In the genomic region with DNA sequence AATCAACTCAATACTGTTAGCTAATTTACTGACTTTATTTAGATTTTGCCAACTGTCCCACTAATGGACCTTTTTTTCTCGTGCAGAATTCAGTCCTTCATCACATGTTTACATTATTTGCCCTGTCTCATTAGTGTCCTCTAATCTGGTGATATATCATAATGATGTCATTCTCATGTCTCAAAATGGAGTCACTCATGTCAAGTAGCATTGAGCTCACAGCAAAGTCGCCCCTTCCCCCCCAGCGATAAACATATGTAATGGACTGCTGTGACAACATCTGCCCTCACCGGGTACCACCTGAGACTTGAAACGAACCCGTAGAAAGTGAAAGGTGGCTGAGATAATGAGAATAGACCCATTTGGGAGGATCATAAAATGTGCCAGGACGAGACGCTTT, we compare ENCODE assay signal across 25 cellular contexts.
"Had no signal": no experiment of that assay in that cellular context is flagged by ENCODE, and none has a peak within 500 bp of the region (broad histone marks: within the 10 kb centered on the region; RNA-seq: fewer than 3 reads in every experiment).

No MANE protein-coding gene starts in this region.

- H3K4me3 ChIP-seq: esophagus squamous epithelium, mucosa of descending colon, pancreas, skin epidermis, spleen, thoracic aorta, tibial nerve, upper lobe of right lung, uterus had no signal

- H3K27me3 ChIP-seq: esophagus squamous epithelium, neutrophil, pancreas, spleen, tibial nerve, upper lobe of right lung, uterus had no signal

- H3K36me3 ChIP-seq: pancreas, thoracic aorta, uterus had no signal

- H3K4me3 Mint-ChIP-seq: effector memory CD8-positive, alpha-beta T cell; mesothelial cell of epicardium; naive B cell; natural killer cell treated with Interleukin-12 subunit alpha and Interleukin-12 subunit beta and Interleukin-15 and Interleukin-18, amount 100 ng/mL, for 72 hours; neural crest cell; stimulated activated memory B cell treated with anti-CD40 and anti-IgM and Interleukin-4, amounts not matched to agents 10 μg/mL and 1 μg/mL and 100 μg/mL, for 72 hours; stimulated activated naive CD8-positive, alpha-beta T cell treated with anti-CD3 and anti-CD28 coated beads, Interleukin-15, Interleukin-2, amounts not matched to agents 100 ng/mL and 50 ng/mL, for 24 hours had no signal

- H3K27ac Mint-ChIP-seq: effector memory CD8-positive, alpha-beta T cell; mesothelial cell of epicardium; natural killer cell treated with Interleukin-12 subunit alpha and Interleukin-12 subunit beta and Interleukin-15 and Interleukin-18, amount 100 ng/mL, for 72 hours; stimulated activated memory B cell treated with anti-CD40 and anti-IgM and Interleukin-4, amounts not matched to agents 10 μg/mL and 1 μg/mL and 100 μg/mL, for 72 hours; stimulated activated naive CD8-positive, alpha-beta T cell treated with anti-CD3 and anti-CD28 coated beads, Interleukin-15, Interleukin-2, amounts not matched to agents 100 ng/mL and 50 ng/mL, for 24 hours had no signal

- ATAC-seq: effector memory CD8-positive, alpha-beta T cell; left lobe of liver; mucosa of descending colon; natural killer cell treated with Interleukin-12 subunit alpha and Interleukin-12 subunit beta and Interleukin-15 and Interleukin-18, amount 100 ng/mL, for 72 hours; pancreas; stimulated activated memory B cell treated with anti-CD40 and anti-IgM and Interleukin-4, amounts not matched to agents 10 μg/mL and 1 μg/mL and 100 μg/mL, for 72 hours; upper lobe of right lung had no signal

- H3K27me3 Mint-ChIP-seq: effector memory CD8-positive, alpha-beta T cell; naive B cell; natural killer cell treated with Interleukin-12 subunit alpha and Interleukin-12 subunit beta and Interleukin-15 and Interleukin-18, amount 100 ng/mL, for 72 hours; stimulated activated memory B cell treated with anti-CD40 and anti-IgM and Interleukin-4, amounts not matched to agents 10 μg/mL and 1 μg/mL and 100 μg/mL, for 72 hours; stimulated activated naive CD8-positive, alpha-beta T cell treated with anti-CD3 and anti-CD28 coated beads, Interleukin-15, Interleukin-2, amounts not matched to agents 100 ng/mL and 50 ng/mL, for 24 hours had no signal

- DNase-seq: cortex of kidney; effector memory CD8-positive, alpha-beta T cell; erythroblast; esophagus squamous epithelium; foreskin melanocyte; glutamatergic neuron; kidney; mesenchymal stem cell; mucosa of descending colon; naive B cell; pancreas; spleen; stimulated activated CD4-positive, alpha-beta T cell treated with anti-CD3 and anti-CD28 coated beads, Interleukin-4, amount 100 ng/mL, for 4 hours; upper lobe of right lung; uterus had no signal

- H3K27ac ChIP-seq: esophagus squamous epithelium, neutrophil, pancreas, skin epidermis, spleen, thoracic aorta, tibial nerve, upper lobe of right lung, uterus had no signal

- H3K9me3 ChIP-seq: esophagus squamous epithelium, mucosa of descending colon, neutrophil, pancreas, spleen, thoracic aorta, tibial nerve, upper lobe of right lung, uterus had no signal

- H3K9me3 Mint-ChIP-seq: effector memory CD8-positive, alpha-beta T cell; naive B cell; natural killer cell treated with Interleukin-12 subunit alpha and Interleukin-12 subunit beta and Interleukin-15 and Interleukin-18, amount 100 ng/mL, for 72 hours; neural crest cell; stimulated activated memory B cell treated with anti-CD40 and anti-IgM and Interleukin-4, amounts not matched to agents 10 μg/mL and 1 μg/mL and 100 μg/mL, for 72 hours had no signal
